Comparison of ENCODE assay signal across 9 cellular contexts in genomic region chr1:53047737-53048344, GRCh38. TPM values are rescaled to one million over a fixed set of nuclear protein-coding genes. Genes with fewer than 3 reads are reported as not detected.
DNase-seq lines count a peak whose midpoint lies in the region; ATAC-seq and TF ChIP-seq lines count a peak whose summit lies in the region.
"Had no signal": no experiment of that assay in that cellular context is flagged by ENCODE, and none has a peak within 500 bp of the region (broad histone marks: within the 10 kb centered on the region; RNA-seq: fewer than 3 reads in every experiment).

No MANE protein-coding gene starts in this region.

- ATAC-seq in left lung = peak; percentile 35
- ATAC-seq in GM18907 (IDR thresholded peaks at IDR 0.05; ENCODE audit: unreplicated experiment) = no peak

- H3K4me1 ChIP-seq in Karpas-422 (ENCODE audit: low read length) (peaks cover 27% of the 10 kb centered on the region), left lung (peaks cover 9 to 18% of the 10 kb centered on the region in 2 donors)

- no peaks in the 10 kb centered on the region for H3K9me3 ChIP-seq in Karpas-422 (ENCODE audit: low read length)
- no peaks in the 10 kb centered on the region for H3K9me3 ChIP-seq in left lung

- no peak overlapping the region for H2AFZ ChIP-seq in Karpas-422 (ENCODE audit: low read length)

- no peaks in the 10 kb centered on the region for H4K20me1 ChIP-seq in Karpas-422 (ENCODE audit: insufficient read depth, low read depth, low read length)

- H3K4me3 ChIP-seq in Karpas-422 (ENCODE audit: low read length) = no peak overlapping the region
- H3K4me3 ChIP-seq in left lung = no peak overlapping the region

- no peak overlapping the region for H3K9ac ChIP-seq in Karpas-422 (ENCODE audit: low read length)

- peaks cover 10% of the 10 kb centered on the region; the same call in 1 of the 2 replicates for H3K79me2 ChIP-seq in Karpas-422 (ENCODE audit: low read length)

- H3K27me3 ChIP-seq in Karpas-422 (ENCODE audit: low read length) (no peaks in the 10 kb centered on the region), left lung (no peaks in the 10 kb centered on the region)

- intact Hi-C loops in left lung (cut with DNase I) (no loop called here), posterior vena cava (cut with DNase I) (no loop called here)

- H3K27ac ChIP-seq in Karpas-422 (ENCODE audit: low read length) (no peak overlapping the region), left lung (no peak overlapping the region)

- H3K36me3 ChIP-seq in Karpas-422 (ENCODE audit: insufficient read depth, low read length) = 0 out of 2 replicates have a peak, but pooled peaks cover 3% of the 10 kb centered on the region
- peaks cover 0 to 54% of the 10 kb centered on the region in 2 donors for H3K36me3 ChIP-seq in left lung

- TF ChIP-seq CTCF in left lung (IDR thresholded peaks at IDR 0.05) = no peak

- no peak overlapping the region for H3K4me2 ChIP-seq in Karpas-422 (ENCODE audit: low read depth, low read length, poor library complexity, severe bottlenecking)

- no peaks in the 10 kb centered on the region for H3K9me2 ChIP-seq in Karpas-422 (replicated peaks; ENCODE audit: insufficient read depth, low read length)

- DNase-seq in DMS153 treated with DMSO at 0.1 percent for 48 hours (lab: John Stamatoyannopoulos, UW; ENCODE audit: unreplicated experiment) = peak; percentile 70
- peak; percentile 43 for DNase-seq in Karpas-422
- peak; percentile 93 for DNase-seq in amniotic epithelial cell (ENCODE audit: low read depth)
- no peak for DNase-seq in left lung
- DNase-seq in posterior vena cava (ENCODE audit: low spot score) = no peak
- no peak for DNase-seq in KG1 (lab: John Stamatoyannopoulos, UW)
- no peak for DNase-seq in NCI-H526 (lab: John Stamatoyannopoulos, UW)
- DNase-seq: activated CD8-positive, alpha-beta memory T cell treated with anti-CD3 and anti-CD28 coated beads, Interleukin-2, amount 50 U/mL, for 4 hours had no signal

RNA-seq across cellular contexts. Expression of gene PODN, which starts 14.2 kb away (rescaled TPM):
- total RNA-seq in Karpas-422 (2014; rRNA removed; shearing (Covaris generic); ENCODE audit: low replicate concordance) = not detected in 2 replicates
- total RNA-seq in left lung = 10 to 100 TPM; 48.7 to 48.8 TPM
- total RNA-seq in posterior vena cava = 100 to 1,000 TPM; 155 to 285 TPM

Comparison
In these comparisons a context has a peak if more than half of its experiments do, and no peak if none do; other contexts are left out.
1. DNase-seq: peak in DMS153 treated with DMSO at 0.1 percent for 48 hours (single experiment), Karpas-422 (single experiment) and amniotic epithelial cell (single experiment); none in left lung (0 of 2), posterior vena cava (single experiment), KG1 (single experiment) and NCI-H526 (0 of 2).
2. RNA of gene PODN, which starts 14.2 kb away (total RNA-seq): 155 to 285 TPM in posterior vena cava and 48.7 to 48.8 TPM in left lung; not detected in Karpas-422; every median in the first group is over 10 times any median in the second.